12 cellular contexts compared by ENCODE assay signal in the genomic region with DNA sequence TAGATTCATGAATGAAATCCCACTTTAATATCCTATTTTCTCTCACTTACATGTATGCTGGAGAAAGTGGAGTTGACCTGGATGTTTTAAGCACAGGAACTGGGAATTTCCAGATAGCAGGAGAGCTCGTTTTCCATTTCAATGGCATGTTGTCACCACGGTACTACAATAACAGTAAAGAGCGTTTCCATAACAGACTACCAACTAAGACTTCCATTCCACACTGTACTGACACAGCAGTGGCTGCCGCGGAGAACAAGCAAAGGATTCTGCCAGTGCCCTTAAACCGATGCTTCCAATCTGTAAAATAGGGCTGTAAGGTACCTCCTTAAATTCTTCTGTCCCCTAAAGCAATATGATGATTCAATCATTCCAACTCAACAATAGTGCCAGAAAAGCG.
DNase-seq lines count a peak whose midpoint lies in the region; ATAC-seq and TF ChIP-seq lines count a peak whose summit lies in the region.
"Had no signal": no experiment of that assay in that cellular context is flagged by ENCODE, and none has a peak within 500 bp of the region (broad histone marks: within the 10 kb centered on the region; RNA-seq: fewer than 3 reads in every experiment).

No MANE protein-coding gene starts in this region.

- peaks cover 2% of the 10 kb centered on the region for H3K4me1 Mint-ChIP-seq in activated naive CD8-positive, alpha-beta T cell treated with anti-CD3 and anti-CD28 coated beads for 36 hours

- no peaks in the 10 kb centered on the region for H3K4me1 ChIP-seq in mucosa of descending colon (ENCODE audit: low read depth)
- H3K4me1 ChIP-seq: uterus had no signal

- DNase-seq in H7 (peak; percentile 1), NCI-H345 treated with DMSO at 0.1 percent for 48 hours (lab: John Stamatoyannopoulos, UW; ENCODE audit: unreplicated experiment) (peak; percentile 42), fibroblast of gingiva (ENCODE audit: low read depth) (peak; percentile 62), mucosa of descending colon (no peak), erythroblast (lab: John Stamatoyannopoulos, UW) (no peak)
- DNase-seq in activated naive CD8-positive, alpha-beta T cell treated with anti-CD3 and anti-CD28 coated beads for 36 hours = no peak
- DNase-seq: activated CD4-positive, CD25-positive, alpha-beta regulatory T cell treated with anti-CD3 and anti-CD28 coated beads, Interleukin-2, amount 50 U/mL, for 72 hours; activated T-cell treated with anti-CD3 and anti-CD28 coated beads, Interleukin-2, amount 50 U/mL, for 48 hours; Calu3; NCI-H2171; uterus had no signal

- no peak for TF ChIP-seq POLR2A in erythroblast (IDR thresholded peaks at IDR 0.05; ENCODE audit: low read length)

- no peaks in the 10 kb centered on the region for H3K27me3 ChIP-seq in H7 (ENCODE audit: control insufficient read depth, insufficient read depth, low read length)
- H3K27me3 ChIP-seq: uterus had no signal

- H3K36me3 ChIP-seq in H7 (replicated peaks; ENCODE audit: control insufficient read depth, insufficient read depth, low read length) (no peaks in the 10 kb centered on the region), mucosa of descending colon (ENCODE audit: low read depth) (no peaks in the 10 kb centered on the region)
- H3K36me3 ChIP-seq: uterus had no signal

- TF ChIP-seq CTCF in mucosa of descending colon (IDR thresholded peaks at IDR 0.05) = no peak

- no peak overlapping the region for H3K27ac Mint-ChIP-seq in activated naive CD8-positive, alpha-beta T cell treated with anti-CD3 and anti-CD28 coated beads for 36 hours

- ATAC-seq in mucosa of descending colon = peak; percentile 39
- ATAC-seq in HG02970 (IDR thresholded peaks at IDR 0.05; ENCODE audit: low FRiP score, unreplicated experiment) = no peak

- no peaks in the 10 kb centered on the region for H3K9me3 ChIP-seq in mucosa of descending colon
- H3K9me3 ChIP-seq: uterus had no signal

- H3K4me3 ChIP-seq in H7 (ENCODE audit: insufficient read depth, low read depth, low read length) (no peak overlapping the region), mucosa of descending colon (no peak overlapping the region)
- H3K4me3 ChIP-seq: uterus had no signal

- no peaks in the 10 kb centered on the region for H3K27me3 Mint-ChIP-seq in activated naive CD8-positive, alpha-beta T cell treated with anti-CD3 and anti-CD28 coated beads for 36 hours

- H3K36me3 Mint-ChIP-seq in activated naive CD8-positive, alpha-beta T cell treated with anti-CD3 and anti-CD28 coated beads for 36 hours = no peaks in the 10 kb centered on the region

- no peak overlapping the region for H3K4me3 Mint-ChIP-seq in activated naive CD8-positive, alpha-beta T cell treated with anti-CD3 and anti-CD28 coated beads for 36 hours

- no peaks in the 10 kb centered on the region for H3K9me3 Mint-ChIP-seq in activated naive CD8-positive, alpha-beta T cell treated with anti-CD3 and anti-CD28 coated beads for 36 hours

- intact Hi-C loops in mucosa of descending colon (cut with DNase I, micrococcal nuclease) = no loop called here

Comparison
In these comparisons a context has a peak if more than half of its experiments do, and no peak if none do; other contexts are left out.
1. DNase-seq: peak in H7 (single experiment), NCI-H345 treated with DMSO at 0.1 percent for 48 hours (single experiment) and fibroblast of gingiva (single experiment); none in mucosa of descending colon (0 of 3), activated naive CD8-positive, alpha-beta T cell treated with anti-CD3 and anti-CD28 coated beads for 36 hours (single experiment) and erythroblast (0 of 2).